Comparison of ENCODE assay signal across 10 cellular contexts in the genomic region with DNA sequence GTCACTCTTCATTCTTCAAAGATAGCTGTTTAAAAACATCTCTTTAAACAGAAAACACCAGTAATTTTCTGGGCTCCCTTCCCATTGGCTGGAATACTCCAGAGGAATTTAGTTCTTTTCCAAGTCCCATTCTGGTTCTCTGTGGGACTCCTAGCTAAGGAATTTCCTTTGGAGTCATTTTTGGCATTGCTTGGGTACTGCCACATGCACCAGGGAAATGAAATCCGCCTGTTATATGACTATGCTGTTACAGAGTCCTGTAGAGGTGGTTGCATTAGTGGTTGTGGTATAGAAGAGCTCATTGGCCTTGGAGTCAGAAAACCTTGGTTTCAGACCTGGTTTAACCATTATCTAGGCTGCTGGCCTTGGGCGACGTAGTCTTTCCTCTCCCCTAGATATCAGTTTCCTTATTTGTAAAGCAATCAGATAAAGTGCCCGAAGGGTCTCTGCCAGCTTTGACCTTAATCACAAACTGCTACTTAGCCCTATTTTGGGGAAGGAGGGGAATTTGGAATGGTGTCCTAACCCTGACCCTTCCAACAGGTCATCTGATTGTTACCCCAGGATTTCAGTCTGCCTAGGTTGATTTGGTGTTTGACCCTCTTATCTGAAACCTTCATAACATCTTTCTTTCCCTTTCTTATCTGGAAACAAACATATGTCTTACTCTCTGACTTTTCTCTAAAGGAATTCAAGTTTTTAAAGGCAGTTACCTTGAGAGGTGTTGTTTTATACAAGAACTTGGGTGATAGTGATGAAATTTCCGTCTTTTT. TPM values are rescaled to one million over a fixed set of nuclear protein-coding genes. Genes with fewer than 3 reads are reported as not detected.
DNase-seq lines count a peak whose midpoint lies in the region; ATAC-seq and TF ChIP-seq lines count a peak whose summit lies in the region.
"Had no signal": no experiment of that assay in that cellular context is flagged by ENCODE, and none has a peak within 500 bp of the region (broad histone marks: within the 10 kb centered on the region; RNA-seq: fewer than 3 reads in every experiment).

No MANE protein-coding gene starts in this region.

- no peaks in the 10 kb centered on the region for H3K36me3 ChIP-seq in tibial artery
- H3K36me3 ChIP-seq: cardiac muscle cell had no signal

- TF ChIP-seq CTCF in tibial artery (IDR thresholded peaks at IDR 0.05): no peak

- intact Hi-C loops in Right ventricle myocardium superior (cut with DNase I) (no loop called here), tibial artery (cut with DNase I; ENCODE audit: low total_unique reads) (no loop called here), posterior cingulate gyrus (cut with DNase I) (no loop called here)

- ATAC-seq in GM19438 (IDR thresholded peaks at IDR 0.05; ENCODE audit: low read depth, unreplicated experiment) (peak; percentile 99), Right ventricle myocardium superior (ENCODE audit: poor library complexity) (peak; percentile 38), GM18868 (IDR thresholded peaks at IDR 0.05; ENCODE audit: unreplicated experiment) (no peak), HG03439 (IDR thresholded peaks at IDR 0.05; ENCODE audit: unreplicated experiment) (no peak), GM18519 (IDR thresholded peaks at IDR 0.05; ENCODE audit: low FRiP score, unreplicated experiment) (no peak)

- H3K4me1 ChIP-seq in tibial artery: peaks cover 0 to 63% (median 39%) of the 10 kb centered on the region in 4 donors

- H3K27ac ChIP-seq in tibial artery: peak overlapping the region; percentile 67 to 73
- H3K27ac ChIP-seq: cardiac muscle cell had no signal

- H3K9me3 ChIP-seq in tibial artery: no peaks in the 10 kb centered on the region

- peak; percentile 38 for DNase-seq in HS-5 (ENCODE audit: low read depth)
- no peak for DNase-seq in Right ventricle myocardium superior
- DNase-seq in tibial artery: no peak
- DNase-seq in posterior cingulate gyrus: no peak
- DNase-seq: NCI-H1092 had no signal

- no peak overlapping the region for H3K4me3 ChIP-seq in tibial artery
- H3K4me3 ChIP-seq: cardiac muscle cell had no signal

- H3K27me3 ChIP-seq in tibial artery: no peaks in the 10 kb centered on the region
- H3K27me3 ChIP-seq: cardiac muscle cell had no signal

RNA-seq across cellular contexts. Expression of a gene that starts 13.5 kb away (rescaled TPM):
- not detected for total RNA-seq in Right ventricle myocardium superior
- total RNA-seq: cardiac muscle cell had no signal

Comparison
In these comparisons a context has a peak if more than half of its experiments do, and no peak if none do; other contexts are left out.
1. ATAC-seq: peak in GM19438 (single experiment) and Right ventricle myocardium superior (single experiment); none in GM18868 (single experiment), HG03439 (single experiment) and GM18519 (single experiment).